In the genomic region with DNA sequence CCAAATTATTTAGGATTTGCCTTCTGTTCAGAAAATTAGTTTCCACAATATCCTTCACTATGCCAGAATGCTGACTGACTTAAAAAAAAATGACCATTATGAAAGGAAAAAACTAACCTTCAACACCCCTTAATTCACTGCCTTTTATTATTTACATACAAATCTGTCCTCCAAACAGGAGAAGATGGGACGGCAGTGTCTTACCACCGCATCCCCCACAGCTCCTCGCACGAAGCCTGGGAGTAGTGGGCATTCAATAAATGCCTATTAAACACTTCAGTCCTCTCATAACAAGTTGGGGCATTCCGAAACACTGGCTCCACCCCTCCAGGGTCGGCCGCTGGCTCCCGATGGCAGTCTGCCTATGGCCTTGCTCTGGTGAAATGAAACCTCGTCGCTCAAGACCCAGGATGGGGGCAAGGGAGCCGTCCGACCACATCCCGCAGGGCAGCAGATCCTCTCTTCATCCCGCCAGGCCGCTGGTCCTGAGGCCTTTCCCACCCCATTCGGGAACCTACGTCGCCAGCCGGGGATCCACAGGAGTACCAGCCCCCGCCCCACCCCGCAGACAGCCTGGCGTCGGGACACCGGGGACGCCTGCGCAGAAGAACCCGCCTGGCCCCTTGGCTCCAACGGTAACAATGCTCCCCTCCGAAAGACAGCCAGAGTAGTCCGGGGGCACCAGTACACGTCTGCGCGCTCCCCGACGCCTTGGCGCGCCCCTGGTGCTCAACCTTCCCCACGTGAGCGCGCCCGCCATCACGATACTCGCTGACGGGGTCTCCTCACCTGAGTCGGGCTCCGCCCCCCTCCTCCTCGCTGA, we compare ENCODE assay signal across 8 cellular contexts. TPM values are rescaled to one million over a fixed set of nuclear protein-coding genes. Genes with fewer than 3 reads are reported as not detected.
A peak's percentile ranks its signal among the peaks of the same experiment; 100 is the strongest.
DNase-seq lines count a peak whose midpoint lies in the region; TF ChIP-seq lines count a peak whose summit lies in the region.

No MANE protein-coding gene starts in this region.

- H3K4me3 ChIP-seq in H7 (ENCODE audit: insufficient read depth, low read depth, low read length) (peak overlapping the region; percentile 96), Loucy (ENCODE audit: low read length, poor library complexity, severe bottlenecking) (peak overlapping the region; percentile 81)

- H3K9me3 ChIP-seq in Loucy (ENCODE audit: insufficient read depth, low read depth, low read length) = no peaks in the 10 kb centered on the region

- peak overlapping the region; percentile 87 for H3K4me2 ChIP-seq in Loucy (ENCODE audit: low read depth, low read length, poor library complexity, severe bottlenecking)

- in situ Hi-C loops in GM13976 (cut with MboI; ENCODE audit: low sequenced_read_pairs, unreplicated experiment) = no loop called here

- TF ChIP-seq CTCF in GM13976 (IDR thresholded peaks at IDR 0.05; ENCODE audit: borderline replicate concordance, control extremely low read depth, extremely low read depth, insufficient read depth, missing control alignments) = no peak
- TF ChIP-seq CTCF in Loucy (conservative IDR thresholded peaks at IDR 0.05; ENCODE audit: low read length) = no peak

- H3K9ac ChIP-seq in Loucy (ENCODE audit: low read depth, low read length, poor library complexity, severe bottlenecking) = peak overlapping the region; percentile 88

- peaks cover 42% of the 10 kb centered on the region for H3K4me1 ChIP-seq in Loucy (ENCODE audit: insufficient read depth, low read length, poor library complexity, severe bottlenecking)

- H2AFZ ChIP-seq in Loucy (ENCODE audit: low read length) = peak overlapping the region; percentile 79

- H3K27me3 ChIP-seq in H7 (ENCODE audit: control insufficient read depth, insufficient read depth, low read length) (no peaks in the 10 kb centered on the region), Loucy (ENCODE audit: insufficient read depth, low read length, poor library complexity, severe bottlenecking) (no peaks in the 10 kb centered on the region)

- peak; percentile 56 for DNase-seq in GM13976 (ENCODE audit: low spot score)
- no peak for DNase-seq in H7
- peak; percentile 86 for DNase-seq in UCSD-AML1 (lab: John Stamatoyannopoulos, UW; ENCODE audit: unreplicated experiment)
- peak in 38 of 61 donors; percentile 36 to 97 (median 84) for DNase-seq in caudate nucleus (lab: John Stamatoyannopoulos, UW)
- DNase-seq in kidney glomerular epithelial cell (lab: John Stamatoyannopoulos, UW) = peak; percentile 90
- peak; percentile 13 to 40 for DNase-seq in stimulated activated CD4-positive, alpha-beta T cell treated with anti-CD3 and anti-CD28 coated beads, Interleukin-1b, Interleukin-23, amount 100 ng/mL, for 1 hour (ENCODE audit: low read depth in 2 of 2)
- no peak for DNase-seq in NCI-H146 treated with DMSO at 0.1 percent for 48 hours (lab: John Stamatoyannopoulos, UW; ENCODE audit: unreplicated experiment)

- peaks cover 40% of the 10 kb centered on the region for H4K20me1 ChIP-seq in Loucy (ENCODE audit: insufficient read depth, low read length, poor library complexity, severe bottlenecking)

- H3K79me2 ChIP-seq in Loucy (ENCODE audit: insufficient read depth, low read length) = peaks cover 50% of the 10 kb centered on the region

- no peaks in the 10 kb centered on the region; the same call in 1 of the 2 replicates for H3K36me3 ChIP-seq in H7 (replicated peaks; ENCODE audit: control insufficient read depth, insufficient read depth, low read length)
- no peaks in the 10 kb centered on the region for H3K36me3 ChIP-seq in Loucy (ENCODE audit: insufficient read depth, low read length)

- peak overlapping the region; percentile 97 for H3K27ac ChIP-seq in caudate nucleus (ENCODE audit: low read depth, low read length)

- no peaks in the 10 kb centered on the region for H3K9me2 ChIP-seq in Loucy (replicated peaks; ENCODE audit: low read depth, low read length)

- no peaks in the 10 kb centered on the region for H3F3A ChIP-seq in Loucy (ENCODE audit: low read depth)

RNA-seq across cellular contexts. Expression of a gene that starts 0.6 kb away (rescaled TPM):
- total RNA-seq in H7 (2014; rRNA removed; shearing (Covaris generic)) = 15.6 and 18.3 TPM in 2 replicates

RNA-seq across cellular contexts. Expression of a gene that starts 21.1 kb away (rescaled TPM):
- total RNA-seq in H7 (2014; rRNA removed; shearing (Covaris generic)) = 33.5 and 41.3 TPM in 2 replicates

RNA-seq across cellular contexts. Expression of a gene that starts 42.1 kb away (rescaled TPM):
- 151 and 170 TPM in 2 replicates for total RNA-seq in H7 (2014; rRNA removed; shearing (Covaris generic))

Comparison
In these comparisons a context has a peak if more than half of its experiments do, and no peak if none do; other contexts are left out.
1. DNase-seq: peak in GM13976 (single experiment), UCSD-AML1 (single experiment), caudate nucleus (38 of 61), kidney glomerular epithelial cell (single experiment) and stimulated activated CD4-positive, alpha-beta T cell treated with anti-CD3 and anti-CD28 coated beads, Interleukin-1b, Interleukin-23, amount 100 ng/mL, for 1 hour (2 of 2); none in H7 (single experiment) and NCI-H146 treated with DMSO at 0.1 percent for 48 hours (single experiment).